In genomic region chr3:58766587-58767282, GRCh38 we compare ENCODE assay signal across 16 cellular contexts.
DNase-seq lines count a peak whose midpoint lies in the region; ATAC-seq and TF ChIP-seq lines count a peak whose summit lies in the region.
"Had no signal": no experiment of that assay in that cellular context is flagged by ENCODE, and none has a peak within 500 bp of the region (broad histone marks: within the 10 kb centered on the region; RNA-seq: fewer than 3 reads in every experiment).

No MANE protein-coding gene starts in this region.

- H3K79me2 ChIP-seq in PC-3 (ENCODE audit: low read length): no peaks in the 10 kb centered on the region

- no peaks in the 10 kb centered on the region for H3K27me3 ChIP-seq in CD8-positive, alpha-beta T cell (ENCODE audit: insufficient read depth, low read length)
- H3K27me3 ChIP-seq in PC-3 (ENCODE audit: low read length): no peaks in the 10 kb centered on the region
- H3K27me3 ChIP-seq: BE2C had no signal

- POLR2A ChIA-PET in CD8-positive, alpha-beta T cell (lab: Charles Lee): no interaction called here
- POLR2A ChIA-PET in PC-3 (lab: Charles Lee; ENCODE audit: unreplicated experiment): no interaction called here

- H3K4me1 Mint-ChIP-seq in CD8-positive, alpha-beta T cell (ENCODE audit: low read depth): no peaks in the 10 kb centered on the region
- H3K4me1 Mint-ChIP-seq: CD4-positive, alpha-beta memory T cell; GM23338; IgD-negative memory B cell had no signal

- H3K9me3 ChIP-seq in CD8-positive, alpha-beta T cell (ENCODE audit: low read length): no peaks in the 10 kb centered on the region
- H3K9me3 ChIP-seq in PC-3 (ENCODE audit: low read length): no peaks in the 10 kb centered on the region
- H3K9me3 ChIP-seq: A549, BE2C had no signal

- H3K27ac ChIP-seq in CD8-positive, alpha-beta T cell (ENCODE audit: low read depth, low read length): no peak overlapping the region
- H3K27ac ChIP-seq in PC-3 (ENCODE audit: low read length): no peak overlapping the region
- H3K27ac ChIP-seq: A549, C4-2B had no signal

- CTCF ChIA-PET in CD8-positive, alpha-beta T cell (lab: Charles Lee): no interaction called here
- CTCF ChIA-PET in PC-3 (lab: Charles Lee): no interaction called here

- peak; percentile 73 for DNase-seq in DMS79 (lab: John Stamatoyannopoulos, UW)
- DNase-seq in DMS79 treated with DMSO at 0.1 percent for 48 hours (lab: John Stamatoyannopoulos, UW): peak; percentile 91
- peak; percentile 0 for DNase-seq in NCI-H1436 treated with DMSO at 0.1 percent for 48 hours (lab: John Stamatoyannopoulos, UW)
- DNase-seq in left lobe of liver (ENCODE audit: low spot score): no peak
- no peak for DNase-seq in CD8-positive, alpha-beta T cell
- no peak for DNase-seq in PC-3
- DNase-seq: BE2C; CD4-positive, alpha-beta memory T cell; COR-L47; H7 had no signal

- no peak overlapping the region for H3K9ac ChIP-seq in PC-3 (ENCODE audit: low read length)

- no peak overlapping the region for H3K4me3 Mint-ChIP-seq in CD8-positive, alpha-beta T cell
- H3K4me3 Mint-ChIP-seq: CD4-positive, alpha-beta memory T cell; GM23338; IgD-negative memory B cell had no signal

- H3K9me2 ChIP-seq in PC-3 (replicated peaks; ENCODE audit: low read length): no peaks in the 10 kb centered on the region

- H3K27me3 Mint-ChIP-seq in CD8-positive, alpha-beta T cell (ENCODE audit: low read depth): peaks cover 16% of the 10 kb centered on the region

- peaks cover 6% of the 10 kb centered on the region for H3K9me3 Mint-ChIP-seq in CD8-positive, alpha-beta T cell

- H4K20me1 ChIP-seq in PC-3 (ENCODE audit: low read length): no peaks in the 10 kb centered on the region

- no peak overlapping the region for H3K4me2 ChIP-seq in PC-3 (ENCODE audit: low read length)
- H3K4me2 ChIP-seq: A549, GM23338 had no signal

- no TSS peak for BruUV-seq in PC-3 (replicated peaks; lab: Mats Ljungman, UMichigan)

- H3K4me1 ChIP-seq in CD8-positive, alpha-beta T cell (ENCODE audit: insufficient read depth, low read length): no peaks in the 10 kb centered on the region
- no peaks in the 10 kb centered on the region for H3K4me1 ChIP-seq in PC-3 (ENCODE audit: insufficient read depth, low read length)
- H3K4me1 ChIP-seq: A549, BE2C had no signal

- no peaks in the 10 kb centered on the region for H3K36me3 Mint-ChIP-seq in CD8-positive, alpha-beta T cell
- H3K36me3 Mint-ChIP-seq: CD4-positive, alpha-beta memory T cell; IgD-negative memory B cell had no signal

- intact Hi-C loops in CD8-positive, alpha-beta T cell (cut with DNase I, micrococcal nuclease): no loop called here
- intact Hi-C loops in PC-3 (cut with micrococcal nuclease): no loop called here

- no peaks in the 10 kb centered on the region for H3K36me3 ChIP-seq in CD8-positive, alpha-beta T cell (ENCODE audit: insufficient read depth, low read length)
- no peaks in the 10 kb centered on the region for H3K36me3 ChIP-seq in PC-3 (ENCODE audit: low read depth, low read length)
- H3K36me3 ChIP-seq: BE2C had no signal

- H3K4me3 ChIP-seq in CD8-positive, alpha-beta T cell (ENCODE audit: low read depth, low read length): no peak overlapping the region
- no peak overlapping the region for H3K4me3 ChIP-seq in PC-3 (ENCODE audit: low read length)
- H3K4me3 ChIP-seq: A549, GM12878, GM23338 had no signal

- H2AFZ ChIP-seq in PC-3 (ENCODE audit: low read length): no peak overlapping the region
- H2AFZ ChIP-seq: GM23338 had no signal

- no peaks in the 10 kb centered on the region for H3F3A ChIP-seq in PC-3 (ENCODE audit: low read length, unreplicated experiment)

- ATAC-seq in left lobe of liver (peak; percentile 70), GM21526 (IDR thresholded peaks at IDR 0.05; ENCODE audit: low FRiP score, unreplicated experiment) (no peak), PC-3 (no peak)
- no peak for ATAC-seq in CD8-positive, alpha-beta T cell
- ATAC-seq: A549, GM12878, GM23338 had no signal

- no peak overlapping the region for H3K27ac Mint-ChIP-seq in CD8-positive, alpha-beta T cell
- H3K27ac Mint-ChIP-seq: CD4-positive, alpha-beta memory T cell; GM23338 had no signal

- no peak for TF ChIP-seq CTCF in CD8-positive, alpha-beta T cell (IDR thresholded peaks at IDR 0.05)
- TF ChIP-seq CTCF in PC-3 (conservative IDR thresholded peaks at IDR 0.05; ENCODE audit: low read depth, low read length): no peak

Comparison
In these comparisons a context has a peak if more than half of its experiments do, and no peak if none do; other contexts are left out.
1. DNase-seq: peak in DMS79 (single experiment), DMS79 treated with DMSO at 0.1 percent for 48 hours (single experiment) and NCI-H1436 treated with DMSO at 0.1 percent for 48 hours (single experiment); none in left lobe of liver (single experiment), CD8-positive, alpha-beta T cell (0 of 7) and PC-3 (single experiment).